In genomic region chr9:97556721-97557605, GRCh38 we compare ENCODE assay signal across 12 cellular contexts. TPM values are rescaled to one million over a fixed set of nuclear protein-coding genes. Genes with fewer than 3 reads are reported as not detected.
DNase-seq lines count a peak whose midpoint lies in the region; ATAC-seq and TF ChIP-seq lines count a peak whose summit lies in the region.
"Had no signal": no experiment of that assay in that cellular context is flagged by ENCODE, and none has a peak within 500 bp of the region (broad histone marks: within the 10 kb centered on the region; RNA-seq: fewer than 3 reads in every experiment).

No MANE protein-coding gene starts in this region.

- no peak overlapping the region for H3K27ac Mint-ChIP-seq in naive thymus-derived CD8-positive, alpha-beta T cell

- H3K4me3 ChIP-seq in left ventricle myocardium inferior (no peak overlapping the region), skeletal muscle tissue (ENCODE audit: low read length in 3 of 3) (no peak overlapping the region)
- H3K4me3 ChIP-seq: SJCRH30 had no signal

- H3K9me3 Mint-ChIP-seq in naive thymus-derived CD8-positive, alpha-beta T cell, result no peaks in the 10 kb centered on the region

- H3K9ac ChIP-seq in skeletal muscle tissue (ENCODE audit: low read depth in 1 of 3, low read length in 3 of 3), result peak overlapping the region in 1 of 3 donors; percentile 33

- H3K36me3 ChIP-seq in left ventricle myocardium inferior, result peaks cover 14% of the 10 kb centered on the region
- peaks cover 14 to 22% (median 14%) of the 10 kb centered on the region in 3 donors for H3K36me3 ChIP-seq in skeletal muscle tissue (ENCODE audit: control insufficient read depth in 3 of 3, insufficient read depth in 3 of 3, low read length in 3 of 3)
- H3K36me3 ChIP-seq: SJCRH30 had no signal

- no peak overlapping the region for H3K4me3 Mint-ChIP-seq in naive thymus-derived CD8-positive, alpha-beta T cell

- ATAC-seq in naive thymus-derived CD8-positive, alpha-beta T cell, result no peak

- H3K36me3 Mint-ChIP-seq in naive thymus-derived CD8-positive, alpha-beta T cell, result peaks cover 0 to 2% (median 0%) of the 10 kb centered on the region in 3 donors

- peaks cover 0 to 6% (median 4%) of the 10 kb centered on the region in 4 donors for H3K4me1 Mint-ChIP-seq in naive thymus-derived CD8-positive, alpha-beta T cell

- intact Hi-C loops in left ventricle myocardium inferior (cut with micrococcal nuclease), result no loop called here

- POLR2A ChIA-PET in naive thymus-derived CD8-positive, alpha-beta T cell (lab: Charles Lee), result no interaction called here

- TF ChIP-seq CTCF in left ventricle myocardium inferior (IDR thresholded peaks at IDR 0.05; ENCODE audit: borderline replicate concordance), result peak; percentile 17

- peaks cover 94% of the 10 kb centered on the region for H3K4me1 ChIP-seq in left ventricle myocardium inferior
- peaks cover 25 to 42% (median 34%) of the 10 kb centered on the region in 3 donors for H3K4me1 ChIP-seq in skeletal muscle tissue (ENCODE audit: control insufficient read depth in 3 of 3, insufficient read depth in 3 of 3, low read length in 3 of 3)
- H3K4me1 ChIP-seq: SJCRH30 had no signal

- H3K27ac ChIP-seq in left ventricle myocardium inferior (replicated peaks) (peak overlapping the region; percentile 95), skeletal muscle tissue (ENCODE audit: low read depth, low read length) (peak overlapping the region; percentile 65)
- H3K27ac ChIP-seq: SJCRH30 had no signal

- in situ Hi-C loops in G401 (cut with HindIII; ENCODE audit: low sequenced_read_pairs), result no loop called here

- H3K27me3 Mint-ChIP-seq in naive thymus-derived CD8-positive, alpha-beta T cell, result peaks cover 14 to 55% (median 32%) of the 10 kb centered on the region in 5 donors

- peak; percentile 53 for DNase-seq in G401 (ENCODE audit: low spot score)
- DNase-seq in RPMI8226, result peak; percentile 22
- DNase-seq in left ventricle myocardium inferior, result peak; percentile 64
- no peak for DNase-seq in NCI-H526 treated with DMSO at 0.1 percent for 48 hours (lab: John Stamatoyannopoulos, UW)
- DNase-seq in medulla oblongata (ENCODE audit: extremely low spot score), result no peak
- no peak for DNase-seq in naive thymus-derived CD8-positive, alpha-beta T cell
- DNase-seq in iPS-NIHi7 (ENCODE audit: extremely low spot score), result no peak
- DNase-seq: amniotic stem cell, NCI-H510A treated with DMSO at 0.1 percent for 48 hours, SJCRH30 had no signal

- H3K27me3 ChIP-seq in left ventricle myocardium inferior (ENCODE audit: low read depth) (no peaks in the 10 kb centered on the region), skeletal muscle tissue (ENCODE audit: control insufficient read depth in 3 of 3, insufficient read depth in 3 of 3, low read length in 3 of 3) (no peaks in the 10 kb centered on the region)
- H3K27me3 ChIP-seq: SJCRH30 had no signal

- no peaks in the 10 kb centered on the region for H3K9me3 ChIP-seq in left ventricle myocardium inferior (replicated peaks)
- no peaks in the 10 kb centered on the region for H3K9me3 ChIP-seq in skeletal muscle tissue (ENCODE audit: control insufficient read depth in 3 of 3, low read length in 3 of 3)
- H3K9me3 ChIP-seq: SJCRH30 had no signal

RNA-seq across cellular contexts. Expression of gene TMOD1, which starts 55.5 kb away (rescaled TPM):
- not detected in 2 replicates for total RNA-seq in G401 (2014; rRNA removed; shearing (Covaris generic))
- total RNA-seq in left ventricle myocardium inferior (186 TPM), skeletal muscle tissue (45.9 TPM)
- 1 to 10 TPM in 1 of 2 experiments, under 1 TPM in 1; 0.96 to 1.6 TPM for total RNA-seq in naive thymus-derived CD8-positive, alpha-beta T cell
- 1 to 10 TPM in 2 of 3 donors, under 1 TPM in 1; 0.92 to 2.7 (median 1.2) TPM for polyA plus RNA-seq in naive thymus-derived CD8-positive, alpha-beta T cell
- total RNA-seq: LHCN-M2 had no signal

Comparison
In these comparisons a context has a peak if more than half of its experiments do, and no peak if none do; other contexts are left out.
1. DNase-seq: peak in G401 (single experiment), RPMI8226 (single experiment) and left ventricle myocardium inferior (single experiment); none in NCI-H526 treated with DMSO at 0.1 percent for 48 hours (single experiment), medulla oblongata (single experiment), naive thymus-derived CD8-positive, alpha-beta T cell (0 of 10) and iPS-NIHi7 (single experiment).
2. RNA of gene TMOD1, which starts 55.5 kb away (total RNA-seq): 186 TPM in left ventricle myocardium inferior (single experiment) and 45.9 TPM in skeletal muscle tissue (single experiment); 0.96 to 1.6 TPM in naive thymus-derived CD8-positive, alpha-beta T cell and not detected in G401; every median in the first group is over 10 times any median in the second.